Comparison of ENCODE assay signal across 11 cellular contexts in genomic region chr1:19336543-19336942, GRCh38. TPM values are rescaled to one million over a fixed set of nuclear protein-coding genes. Genes with fewer than 3 reads are reported as not detected.
DNase-seq lines count a peak whose midpoint lies in the region; ATAC-seq and TF ChIP-seq lines count a peak whose summit lies in the region.
"Had no signal": no experiment of that assay in that cellular context is flagged by ENCODE, and none has a peak within 500 bp of the region (broad histone marks: within the 10 kb centered on the region; RNA-seq: fewer than 3 reads in every experiment).

No MANE protein-coding gene starts in this region.

- H3K4me3 ChIP-seq in heart right ventricle = no peak overlapping the region
- H3K4me3 ChIP-seq: left lung had no signal

- H3K9me3 Mint-ChIP-seq in activated T-cell treated with anti-CD3 and anti-CD28 coated beads, Interleukin-2, amount 50 U/mL, for 72 hours = no peaks in the 10 kb centered on the region
- no peaks in the 10 kb centered on the region for H3K9me3 Mint-ChIP-seq in neural crest cell

- H3K9me3 ChIP-seq in heart right ventricle = no peaks in the 10 kb centered on the region
- H3K9me3 ChIP-seq: left lung had no signal

- H3K36me3 ChIP-seq in heart right ventricle = peaks cover 0 to 55% (median 12%) of the 10 kb centered on the region in 9 donors

- no peaks in the 10 kb centered on the region for H3K27me3 ChIP-seq in heart right ventricle
- H3K27me3 ChIP-seq: left lung had no signal

- DNase-seq in Right ventricle myocardium superior (peak; percentile 41), heart right ventricle (no peak), neural crest cell (ENCODE audit: low read depth, low spot score) (no peak), COLO668 (lab: John Stamatoyannopoulos, UW; ENCODE audit: unreplicated experiment) (no peak), Kasumi-1 (lab: John Stamatoyannopoulos, UW) (no peak), LoVo (ENCODE audit: low spot score) (no peak)
- peak; percentile 65 to 80 for DNase-seq in activated T-cell treated with anti-CD3 and anti-CD28 coated beads, Interleukin-2, amount 50 U/mL, for 72 hours
- DNase-seq: amygdala, left lung, NCI-H2029 had no signal

- peak overlapping the region; percentile 61 for H3K27ac Mint-ChIP-seq in activated T-cell treated with anti-CD3 and anti-CD28 coated beads, Interleukin-2, amount 50 U/mL, for 72 hours
- peak overlapping the region; percentile 35 for H3K27ac Mint-ChIP-seq in neural crest cell (ENCODE audit: unreplicated experiment)

- TF ChIP-seq CTCF in heart right ventricle (IDR thresholded peaks at IDR 0.05) (no peak), neural crest cell (conservative IDR thresholded peaks at IDR 0.05) (no peak)

- peaks cover 0 to 5% (median 1%) of the 10 kb centered on the region in 9 donors for H3K4me1 ChIP-seq in heart right ventricle
- H3K4me1 ChIP-seq: left lung had no signal

- ATAC-seq in Right ventricle myocardium superior (ENCODE audit: poor library complexity) (no peak), heart right ventricle (no peak), GM18909 (IDR thresholded peaks at IDR 0.05; ENCODE audit: poor library complexity, unreplicated experiment) (no peak)
- peak; percentile 94 for ATAC-seq in activated T-cell treated with anti-CD3 and anti-CD28 coated beads, Interleukin-2, amount 50 U/mL, for 72 hours (replicated peaks in 1 of 2)
- ATAC-seq: left lung had no signal

- peaks cover 2 to 3% of the 10 kb centered on the region in 2 donors for H3K36me3 Mint-ChIP-seq in activated T-cell treated with anti-CD3 and anti-CD28 coated beads, Interleukin-2, amount 50 U/mL, for 72 hours (ENCODE audit: insufficient read depth in 2 of 2)
- H3K36me3 Mint-ChIP-seq in neural crest cell (ENCODE audit: low read depth) = peaks cover 3% of the 10 kb centered on the region

- H3K27ac ChIP-seq in heart right ventricle = no peak overlapping the region
- H3K27ac ChIP-seq: left lung had no signal

- H3K4me3 Mint-ChIP-seq in activated T-cell treated with anti-CD3 and anti-CD28 coated beads, Interleukin-2, amount 50 U/mL, for 72 hours = peak overlapping the region; percentile 25 to 44
- no peak overlapping the region for H3K4me3 Mint-ChIP-seq in neural crest cell

- no peaks in the 10 kb centered on the region for H3K27me3 Mint-ChIP-seq in activated T-cell treated with anti-CD3 and anti-CD28 coated beads, Interleukin-2, amount 50 U/mL, for 72 hours (ENCODE audit: low read depth)
- H3K27me3 Mint-ChIP-seq in neural crest cell (ENCODE audit: low read depth) = no peaks in the 10 kb centered on the region

- intact Hi-C loops in Right ventricle myocardium superior (cut with DNase I) (no loop called here), heart right ventricle (cut with DNase I) (loop anchor here in 1 of 10 donors (10.0 kb wide), 1 partner anchor 318 kb away; no protein-coding TSS in a partner anchor)

- 88 to 91% methylated on average over 7 of the region's 7 CpGs for WGBS in heart right ventricle, 2 donors

- peaks cover 46% of the 10 kb centered on the region for H3K4me1 Mint-ChIP-seq in activated T-cell treated with anti-CD3 and anti-CD28 coated beads, Interleukin-2, amount 50 U/mL, for 72 hours (ENCODE audit: low read depth)
- H3K4me1 Mint-ChIP-seq in neural crest cell = peaks cover 10% of the 10 kb centered on the region

RNA-seq across cellular contexts. Expression of gene SLC66A1, which starts 24.4 kb away (rescaled TPM):
- total RNA-seq in Right ventricle myocardium superior (5.8 TPM), heart right ventricle (1 to 10 TPM; 4.2 to 7.8 (median 6.5) TPM), neural crest cell (27.4 and 32.3 TPM in 2 replicates)
- 10 to 100 TPM; 16.9 to 18.0 TPM for polyA plus RNA-seq in heart right ventricle
- total RNA-seq in activated T-cell treated with anti-CD3 and anti-CD28 coated beads, Interleukin-2, amount 50 U/mL, for 72 hours = 10 to 100 TPM in 1 of 2 donors, 1 to 10 TPM in 1; 9.5 to 10.5 TPM

RNA-seq across cellular contexts. Expression of gene AKR7A2, which starts 24.6 kb away (rescaled TPM):
- 40.6 TPM for total RNA-seq in Right ventricle myocardium superior
- 10 to 100 TPM; 30.6 to 48.5 (median 43.3) TPM for total RNA-seq in heart right ventricle
- polyA plus RNA-seq in heart right ventricle = 10 to 100 TPM in 1 of 2 donors, 1 to 10 TPM in 1; 6.8 to 26.2 TPM
- 10 to 100 TPM; 31.8 to 41.7 TPM for total RNA-seq in activated T-cell treated with anti-CD3 and anti-CD28 coated beads, Interleukin-2, amount 50 U/mL, for 72 hours
- 70.4 and 75.7 TPM in 2 replicates for total RNA-seq in neural crest cell

RNA-seq across cellular contexts. Expression of gene AKR7A3, which starts 48.0 kb away (rescaled TPM):
- not detected for total RNA-seq in Right ventricle myocardium superior
- under 1 TPM in 8 of 10 donors, not detected in 2; 0.13 to 0.42 (median 0.24) TPM for total RNA-seq in heart right ventricle
- polyA plus RNA-seq in heart right ventricle = under 1 TPM; 0.22 to 0.66 TPM
- total RNA-seq in activated T-cell treated with anti-CD3 and anti-CD28 coated beads, Interleukin-2, amount 50 U/mL, for 72 hours = under 1 TPM; 0.35 to 0.46 TPM
- total RNA-seq in neural crest cell = 2.0 and 2.1 TPM in 2 replicates

Comparison
In these comparisons a context has a peak if more than half of its experiments do, and no peak if none do; other contexts are left out.
1. DNase-seq: peak in Right ventricle myocardium superior (single experiment) and activated T-cell treated with anti-CD3 and anti-CD28 coated beads, Interleukin-2, amount 50 U/mL, for 72 hours (2 of 2); none in heart right ventricle (0 of 2), neural crest cell (single experiment), COLO668 (single experiment), Kasumi-1 (0 of 2) and LoVo (single experiment).
2. ATAC-seq: peak in activated T-cell treated with anti-CD3 and anti-CD28 coated beads, Interleukin-2, amount 50 U/mL, for 72 hours (2 of 2); none in Right ventricle myocardium superior (single experiment), heart right ventricle (0 of 8) and GM18909 (single experiment).